ENCODE assay signal across 1 cellular context in genomic region chr5:181217111-181217804, GRCh38.
TF ChIP-seq lines count a peak whose summit lies in the region.

No MANE protein-coding gene starts in this region.

TF ChIP-seq in K562, 482 proteins besides CTCF, POLR2A, EP300 and RAD21 (continued from another document and continues in another):
- no peak for TF ChIP-seq TFE3 (CRISPR knock-in tag; IDR thresholded peaks at IDR 0.05)
- no peak for TF ChIP-seq ETV5 (CRISPR knock-in tag; IDR thresholded peaks at IDR 0.05; ENCODE audit: low read depth)
- TF ChIP-seq OTX1 (CRISPR knock-in tag; IDR thresholded peaks at IDR 0.05), result 0 out of 2 replicates have a peak, but pooled peaks have one; percentile 6
- peak; percentile 70 for TF ChIP-seq HNRNPLL (IDR thresholded peaks at IDR 0.05; ENCODE audit: low read depth, low read length, poor library complexity, severe bottlenecking)
- no peak for TF ChIP-seq RBBP5 (IDR thresholded peaks at IDR 0.05; ENCODE audit: borderline replicate concordance, insufficient read depth, low read length, poor library complexity, severe bottlenecking)
- TF ChIP-seq GATAD2A (IDR thresholded peaks at IDR 0.05), result no peak
- TF ChIP-seq MBD1 (CRISPR knock-in tag; IDR thresholded peaks at IDR 0.05), result no peak
- no peak for TF ChIP-seq ZBTB9 (CRISPR knock-in tag; IDR thresholded peaks at IDR 0.05)
- no peak for TF ChIP-seq MLLT1 (IDR thresholded peaks at IDR 0.05)
- TF ChIP-seq MGA (IDR thresholded peaks at IDR 0.05), result peak; percentile 89
- TF ChIP-seq ZBTB34 (CRISPR knock-in tag; IDR thresholded peaks at IDR 0.05), result no peak
- no peak for TF ChIP-seq GABPB1 (CRISPR knock-in tag; IDR thresholded peaks at IDR 0.05)
- no peak for TF ChIP-seq ZNF407 (IDR thresholded peaks at IDR 0.05; ENCODE audit: low read depth)
- TF ChIP-seq ZFP36 (IDR thresholded peaks at IDR 0.05; ENCODE audit: low read depth, low read length, partially characterized antibody), result no peak
- no peak for TF ChIP-seq BRD9 (IDR thresholded peaks at IDR 0.05; ENCODE audit: low read depth, partially characterized antibody)
- no peak for TF ChIP-seq ZKSCAN1 (IDR thresholded peaks at IDR 0.05; ENCODE audit: low read depth, low read length)
- peak; percentile 35; the same call in 1 of the 2 replicates for TF ChIP-seq ZBTB7A (IDR thresholded peaks at IDR 0.05; ENCODE audit: borderline replicate concordance, control insufficient read depth, low read depth, low read length)
- no peak for TF ChIP-seq ZNF253 (CRISPR knock-in tag; conservative IDR thresholded peaks at IDR 0.05)
- no peak for TF ChIP-seq PTBP1 (IDR thresholded peaks at IDR 0.05; ENCODE audit: low read depth, low read length)
- TF ChIP-seq L3MBTL2 (IDR thresholded peaks at IDR 0.05), result peak; percentile 88
- no peak for TF ChIP-seq DMBX1 (CRISPR knock-in tag; IDR thresholded peaks at IDR 0.05; ENCODE audit: borderline replicate concordance)
- TF ChIP-seq DACH1 (IDR thresholded peaks at IDR 0.05; ENCODE audit: partially characterized antibody), result no peak
- TF ChIP-seq KDM2B (CRISPR knock-in tag; IDR thresholded peaks at IDR 0.05), result 0 out of 2 replicates have a peak, but pooled peaks have one; percentile 50
- TF ChIP-seq NFIC (IDR thresholded peaks at IDR 0.05), result peak; percentile 14; the same call in 1 of the 2 replicates
